ENCODE assay signal across 30 cellular contexts in genomic region chr6:149699150-149699549, GRCh38. TPM values are rescaled to one million over a fixed set of nuclear protein-coding genes. Genes with fewer than 3 reads are reported as not detected.
DNase-seq lines count a peak whose midpoint lies in the region; ATAC-seq, FAIRE-seq and TF ChIP-seq lines count a peak whose summit lies in the region.
"Had no signal": no experiment of that assay in that cellular context is flagged by ENCODE, and none has a peak within 500 bp of the region (broad histone marks: within the 10 kb centered on the region; RNA-seq: fewer than 3 reads in every experiment).

No MANE protein-coding gene starts in this region.

- no peak for TF ChIP-seq RAD21 in HepG2 (CRISPR knock-in tag; IDR thresholded peaks at IDR 0.05)

- no peak overlapping the region for H3K4me3 ChIP-seq in HepG2 (replicated peaks in 1 of 3; ENCODE audit: insufficient read depth in 1 of 3, low read depth in 2 of 3, low read length in 3 of 3)
- no peak overlapping the region for H3K4me3 ChIP-seq in right lobe of liver
- H3K4me3 ChIP-seq in OCI-LY7 (ENCODE audit: low read depth, low read length, poor library complexity, severe bottlenecking), result no peak overlapping the region
- no peak overlapping the region for H3K4me3 ChIP-seq in prostate gland
- H3K4me3 ChIP-seq: colonic mucosa had no signal

- CTCF ChIA-PET in HepG2 (lab: Yijun Ruan, JAX; ENCODE audit: low intra/inter-chr PET ratio, low total read pairs) (no interaction called here), OCI-LY7 (lab: Charles Lee; ENCODE audit: unreplicated experiment) (interaction anchor here (0.9 kb wide), 1 partner anchor 46 kb away, joined by 3 read pairs; no protein-coding TSS in a partner anchor)

- POLR2A ChIA-PET in HepG2 (lab: Yijun Ruan, JAX), result interaction anchor here (1.9 kb wide), 1 partner anchor 19 kb away, joined by 5 read pairs; the partner anchor contains the start of gene LATS1
- POLR2A ChIA-PET in OCI-LY7 (lab: Charles Lee), result interaction anchor here (0.6 to 1.8 kb wide), 4 partner anchors 16 to 875 kb away, joined by 3 read pairs; no protein-coding TSS in a partner anchor

- no TSS peak for BruUV-seq in HepG2 (replicated peaks; lab: Mats Ljungman, UMichigan)
- BruUV-seq in OCI-LY7 (replicated peaks; lab: Mats Ljungman, UMichigan), result no TSS peak

- TF ChIP-seq CTCF in HepG2 (CRISPR knock-in tag; IDR thresholded peaks at IDR 0.05) (peak; percentile 23; the same call in 1 of the 2 replicates), right lobe of liver (IDR thresholded peaks at IDR 0.05) (no peak), OCI-LY7 (conservative IDR thresholded peaks at IDR 0.05; ENCODE audit: low read length) (peak; percentile 66), foreskin keratinocyte (conservative IDR thresholded peaks at IDR 0.05) (peak; percentile 23), prostate gland (IDR thresholded peaks at IDR 0.05) (no peak)

- H3K9me3 ChIP-seq in HepG2 (ENCODE audit: low read length), result no peaks in the 10 kb centered on the region
- no peaks in the 10 kb centered on the region for H3K9me3 ChIP-seq in right lobe of liver
- no peaks in the 10 kb centered on the region for H3K9me3 ChIP-seq in OCI-LY7 (ENCODE audit: low read length)
- H3K9me3 ChIP-seq in prostate gland, result no peaks in the 10 kb centered on the region
- H3K9me3 ChIP-seq: colonic mucosa had no signal

- H4K20me1 ChIP-seq in HepG2 (ENCODE audit: insufficient read depth, low read length), result peaks cover 25% of the 10 kb centered on the region
- H4K20me1 ChIP-seq in OCI-LY7 (ENCODE audit: insufficient read depth, low read length), result peaks cover 13% of the 10 kb centered on the region; the same call in 1 of the 2 replicates

- H3K79me2 ChIP-seq in HepG2 (ENCODE audit: insufficient read depth, low read length), result peaks cover 67% of the 10 kb centered on the region
- peaks cover 97% of the 10 kb centered on the region for H3K79me2 ChIP-seq in OCI-LY7 (ENCODE audit: insufficient read depth, low read depth, low read length)

- no peak overlapping the region for H2AFZ ChIP-seq in HepG2 (ENCODE audit: low read length)
- H2AFZ ChIP-seq in OCI-LY7 (ENCODE audit: low read length), result no peak overlapping the region

- TF ChIP-seq POLR2A in HepG2 (IDR thresholded peaks at IDR 0.05; ENCODE audit: insufficient read depth in 1 of 2, low read depth in 2 of 2, low read length in 2 of 2), result no peak
- TF ChIP-seq POLR2A in right lobe of liver (IDR thresholded peaks at IDR 0.05), result no peak
- TF ChIP-seq POLR2A in prostate gland (IDR thresholded peaks at IDR 0.05), result no peak

- H3K27ac ChIP-seq in HepG2 (ENCODE audit: extremely low read length, insufficient read depth, low read length), result no peak overlapping the region
- H3K27ac ChIP-seq in right lobe of liver, result no peak overlapping the region
- no peak overlapping the region for H3K27ac ChIP-seq in OCI-LY7 (ENCODE audit: low read depth, low read length, poor library complexity, severe bottlenecking)
- H3K27ac ChIP-seq in foreskin keratinocyte, result no peak overlapping the region
- H3K27ac ChIP-seq in prostate gland, result no peak overlapping the region
- H3K27ac ChIP-seq: colonic mucosa, HL-60, KMS-11 had no signal

- H3K9ac ChIP-seq in HepG2 (ENCODE audit: insufficient read depth, low read depth, low read length), result no peak overlapping the region
- H3K9ac ChIP-seq: KMS-11 had no signal

- H3K27me3 ChIP-seq in HepG2 (ENCODE audit: control insufficient read depth in 1 of 2, insufficient read depth in 2 of 2, low read length in 2 of 2), result no peaks in the 10 kb centered on the region
- H3K27me3 ChIP-seq in right lobe of liver, result no peaks in the 10 kb centered on the region
- H3K27me3 ChIP-seq in foreskin keratinocyte, result no peaks in the 10 kb centered on the region
- no peaks in the 10 kb centered on the region for H3K27me3 ChIP-seq in prostate gland (replicated peaks; ENCODE audit: insufficient read depth)
- H3K27me3 ChIP-seq: colonic mucosa had no signal

- no peaks in the 10 kb centered on the region for H3K9me2 ChIP-seq in OCI-LY7 (ENCODE audit: insufficient read depth, low read length)

- H3K36me3 ChIP-seq in HepG2 (replicated peaks in 1 of 2; ENCODE audit: control insufficient read depth in 1 of 2, insufficient read depth in 2 of 2, low read length in 2 of 2) (peaks cover 14 to 62% of the 10 kb centered on the region in 2 experiments), right lobe of liver (peaks cover 0 to 6% (median 4%) of the 10 kb centered on the region in 4 donors), OCI-LY7 (ENCODE audit: insufficient read depth, low read length) (peaks cover 79% of the 10 kb centered on the region), prostate gland (no peaks in the 10 kb centered on the region)
- H3K36me3 ChIP-seq: colonic mucosa had no signal

- H3K4me2 ChIP-seq in HepG2 (ENCODE audit: low read depth, low read length) (no peak overlapping the region), OCI-LY7 (ENCODE audit: low read length) (no peak overlapping the region)
- H3K4me2 ChIP-seq: KMS-11 had no signal

- in situ Hi-C loops in HepG2 (cut with HindIII; ENCODE audit: extremely low pct_ligation_motif_present, low pct_unique_long_range_greater_than_20kb), result no loop called here

- no peak for FAIRE-seq in HepG2 (lab: Jason Lieb, UNC)
- FAIRE-seq: astrocyte, GM12891, RCC 7860 had no signal

- 98% methylated on average over 2 of the region's 2 CpGs for WGBS in HepG2 (ENCODE audit: low lambda C conversion rate)
- WGBS in right lobe of liver (ENCODE audit: insufficient coverage, low coverage, low lambda C conversion rate, missing lambda C conversion rate), result 100% methylated on average over 1 of the region's 2 CpGs
- WGBS in prostate gland, result 93% methylated on average over 2 of the region's 2 CpGs

- H3K4me1 ChIP-seq in HepG2 (ENCODE audit: insufficient read depth, low read length), result no peaks in the 10 kb centered on the region
- no peaks in the 10 kb centered on the region for H3K4me1 ChIP-seq in right lobe of liver
- no peaks in the 10 kb centered on the region for H3K4me1 ChIP-seq in OCI-LY7 (ENCODE audit: insufficient read depth, low read length, poor library complexity, severe bottlenecking)
- H3K4me1 ChIP-seq in foreskin keratinocyte, result peaks cover 9% of the 10 kb centered on the region
- no peaks in the 10 kb centered on the region for H3K4me1 ChIP-seq in prostate gland (replicated peaks)

- DNase-seq in HepG2 (ENCODE audit: low spot score) (no peak), right lobe of liver (no peak), OCI-LY7 (ENCODE audit: low spot score) (peak; percentile 28), foreskin keratinocyte (no peak), hepatic stellate cell (ENCODE audit: low spot score) (no peak), prostate gland (ENCODE audit: low spot score) (no peak)
- DNase-seq: activated CD4-positive, alpha-beta T cell treated with anti-CD3 and anti-CD28 coated beads for 4 hours; activated effector memory CD4-positive, alpha-beta T cell treated with anti-CD3 and anti-CD28 coated beads, Interleukin-2, amount 50 U/mL, for 16 hours; activated T-cell treated with anti-CD3 and anti-CD28 coated beads, Interleukin-2, amount 50 U/mL, for 1 hour; AML-193; CD8-positive, alpha-beta T cell; colonic mucosa; effector CD8-positive, alpha-beta T cell; EL; glutamatergic neuron; H7; MM.1S; NCI-H2029; NCI-H226; NCI-H69; substantia nigra; SW 1271; trophoblast cell had no signal

- no peak for ATAC-seq in HepG2
- no peak for ATAC-seq in right lobe of liver
- ATAC-seq in foreskin keratinocyte, result no peak
- ATAC-seq: CD8-positive, alpha-beta T cell; natural killer cell treated with Interleukin-12 subunit alpha and Interleukin-12 subunit beta and Interleukin-15 and Interleukin-18, amount 100 ng/mL, for 72 hours; stimulated activated effector memory CD8-positive, alpha-beta T cell treated with anti-CD3 and anti-CD28 coated beads, Interleukin-12 subunit alpha, Interleukin-12 subunit beta, amount 100 ng/mL, for 72 hours had no signal

- TF ChIP-seq EP300 in HepG2 (IDR thresholded peaks at IDR 0.05; ENCODE audit: low read depth in 2 of 2, low read length in 2 of 2) (no peak), HepG2 (CRISPR knock-in tag; IDR thresholded peaks at IDR 0.05; ENCODE audit: borderline replicate concordance) (no peak)

- intact Hi-C loops in HepG2 (cut with micrococcal nuclease; ENCODE audit: unreplicated experiment), result no loop called here
- intact Hi-C loops in right lobe of liver (cut with DNase I), result no loop called here
- intact Hi-C loops in OCI-LY7 (cut with micrococcal nuclease; ENCODE audit: unreplicated experiment), result loop anchor here (2.0 kb wide), 1 partner anchor 134 kb away; no protein-coding TSS in a partner anchor
- intact Hi-C loops in prostate gland (cut with DNase I), result no loop called here

RNA-seq across cellular contexts. Expression of gene LATS1, which starts 18.8 kb away (rescaled TPM):
- total RNA-seq in HepG2 (2016; rRNA removed; fragmentation: Illumina TruSeq; extraction: Trizol) (12.6 and 16.4 TPM in 2 replicates), right lobe of liver (10 to 100 TPM in 5 of 6 experiments, 1 to 10 TPM in 1; 9.5 to 16.6 (median 10.9) TPM), OCI-LY7 (2022) (30.3 and 30.7 TPM in 2 replicates), foreskin keratinocyte (19.2 and 19.4 TPM in 2 replicates), prostate gland (10 to 100 TPM; 28.7 to 44.8 TPM)
- 8.1 and 10.9 TPM in 2 replicates for total RNA-seq in HepG2 (2016; cell fraction: cytosol; rRNA removed; fragmentation: Illumina TruSeq; extraction: Trizol; ENCODE audit: low read depth)
- total RNA-seq in HepG2 (2016; cell fraction: insoluble cytoplasmic fraction; rRNA removed; fragmentation: Illumina TruSeq; extraction: Trizol), result 12.6 and 15.5 TPM in 2 replicates
- 11.0 and 12.1 TPM in 2 replicates for total RNA-seq in HepG2 (2016; cell fraction: membrane; rRNA removed; fragmentation: Illumina TruSeq; extraction: Trizol)
- 16.5 and 18.6 TPM in 2 replicates for total RNA-seq in HepG2 (2016; cell fraction: nucleus; rRNA removed; fragmentation: Illumina TruSeq; extraction: Trizol)
- polyA plus RNA-seq in HepG2 (2011; rRNA removed) (9.9 TPM in 2 replicates), foreskin keratinocyte (2.4 and 2.6 TPM in 2 replicates)
- polyA plus RNA-seq in HepG2 (2011; cell fraction: cytosol; rRNA removed), result 6.1 and 8.1 TPM in 2 replicates
- polyA plus RNA-seq in HepG2 (2011; cell fraction: nucleus; rRNA removed), result 11.4 and 11.9 TPM in 2 replicates
- 11.4 and 11.7 TPM in 2 replicates for polyA plus RNA-seq in HepG2 (2012)
- 0.65 and 0.83 TPM in 2 replicates for polyA plus RNA-seq in HepG2 (2016; cell fraction: cytosol; fragmentation: Illumina TruSeq; extraction: Trizol; ENCODE audit: low read depth)
- 11.7 and 12.4 TPM in 2 replicates for polyA plus RNA-seq in HepG2 (2016; cell fraction: insoluble cytoplasmic fraction; fragmentation: Illumina TruSeq; extraction: Trizol; ENCODE audit: low read depth)
- 2.1 and 2.4 TPM in 2 replicates for polyA plus RNA-seq in HepG2 (2016; cell fraction: membrane; fragmentation: Illumina TruSeq; extraction: Trizol; ENCODE audit: low read depth)
- polyA plus RNA-seq in HepG2 (2016; cell fraction: nucleus; fragmentation: Illumina TruSeq; extraction: Trizol; ENCODE audit: insufficient read depth, low read depth), result 19.1 and 22.3 TPM in 2 replicates
- 15.2 and 18.5 TPM in 2 replicates for polyA minus RNA-seq in HepG2 (2011; rRNA and poly(A)+ RNA removed; ENCODE audit: low replicate concordance)
- 17.5 and 19.1 TPM in 2 replicates for polyA minus RNA-seq in HepG2 (2011; cell fraction: cytosol; rRNA and poly(A)+ RNA removed)
- polyA minus RNA-seq in HepG2 (2011; cell fraction: nucleus; rRNA and poly(A)+ RNA removed), result 46.6 and 53.5 TPM in 2 replicates
- total RNA-seq in OCI-LY7 (2014; rRNA removed; shearing (Covaris generic)), result 15.6 and 23.1 TPM in 2 replicates

RNA-seq across cellular contexts. Expression of gene NUP43, which starts 47.2 kb away (rescaled TPM):
- total RNA-seq in HepG2 (2016; rRNA removed; fragmentation: Illumina TruSeq; extraction: Trizol) (85.1 and 148 TPM in 2 replicates), right lobe of liver (10 to 100 TPM in 5 of 6 experiments, 1 to 10 TPM in 1; 8.8 to 15.9 (median 12.1) TPM), OCI-LY7 (2022) (72.4 and 73.0 TPM in 2 replicates), foreskin keratinocyte (36.3 and 37.6 TPM in 2 replicates), prostate gland (10 to 100 TPM; 23.6 to 32.9 TPM)
- total RNA-seq in HepG2 (2016; cell fraction: cytosol; rRNA removed; fragmentation: Illumina TruSeq; extraction: Trizol; ENCODE audit: low read depth), result 12.9 and 14.6 TPM in 2 replicates
- total RNA-seq in HepG2 (2016; cell fraction: insoluble cytoplasmic fraction; rRNA removed; fragmentation: Illumina TruSeq; extraction: Trizol), result 88.2 and 150 TPM in 2 replicates
- 37.4 and 44.8 TPM in 2 replicates for total RNA-seq in HepG2 (2016; cell fraction: membrane; rRNA removed; fragmentation: Illumina TruSeq; extraction: Trizol)
- 50.3 and 56.3 TPM in 2 replicates for total RNA-seq in HepG2 (2016; cell fraction: nucleus; rRNA removed; fragmentation: Illumina TruSeq; extraction: Trizol)
- polyA plus RNA-seq in HepG2 (2011; rRNA removed) (33.0 and 38.9 TPM in 2 replicates), foreskin keratinocyte (10.1 and 11.5 TPM in 2 replicates)
- 16.9 and 17.1 TPM in 2 replicates for polyA plus RNA-seq in HepG2 (2011; cell fraction: cytosol; rRNA removed)
- 20.9 and 25.1 TPM in 2 replicates for polyA plus RNA-seq in HepG2 (2011; cell fraction: nucleus; rRNA removed)
- polyA plus RNA-seq in HepG2 (2012), result 20.9 and 26.3 TPM in 2 replicates
- 4.1 and 4.3 TPM in 2 replicates for polyA plus RNA-seq in HepG2 (2016; cell fraction: cytosol; fragmentation: Illumina TruSeq; extraction: Trizol; ENCODE audit: low read depth)
- 65.8 and 72.7 TPM in 2 replicates for polyA plus RNA-seq in HepG2 (2016; cell fraction: insoluble cytoplasmic fraction; fragmentation: Illumina TruSeq; extraction: Trizol; ENCODE audit: low read depth)
- 14.1 and 16.4 TPM in 2 replicates for polyA plus RNA-seq in HepG2 (2016; cell fraction: membrane; fragmentation: Illumina TruSeq; extraction: Trizol; ENCODE audit: low read depth)
- 49.9 and 50.1 TPM in 2 replicates for polyA plus RNA-seq in HepG2 (2016; cell fraction: nucleus; fragmentation: Illumina TruSeq; extraction: Trizol; ENCODE audit: insufficient read depth, low read depth)
- polyA minus RNA-seq in HepG2 (2011; rRNA and poly(A)+ RNA removed; ENCODE audit: low replicate concordance), result 92.6 and 112 TPM in 2 replicates
- 55.7 and 62.7 TPM in 2 replicates for polyA minus RNA-seq in HepG2 (2011; cell fraction: cytosol; rRNA and poly(A)+ RNA removed)
- 44.9 and 55.3 TPM in 2 replicates for polyA minus RNA-seq in HepG2 (2011; cell fraction: nucleus; rRNA and poly(A)+ RNA removed)
- total RNA-seq in OCI-LY7 (2014; rRNA removed; shearing (Covaris generic)), result 28.6 and 30.7 TPM in 2 replicates

RNA-seq across cellular contexts. Expression of gene PCMT1, which starts 50.4 kb away (rescaled TPM):
- total RNA-seq in HepG2 (2016; rRNA removed; fragmentation: Illumina TruSeq; extraction: Trizol) (134 and 169 TPM in 2 replicates), right lobe of liver (10 to 100 TPM; 40.7 to 84.5 (median 47.7) TPM), OCI-LY7 (2022) (116 and 117 TPM in 2 replicates), foreskin keratinocyte (113 and 118 TPM in 2 replicates), prostate gland (100 to 1,000 TPM in 1 of 2 donors, 10 to 100 TPM in 1; 77.6 to 114 TPM)
- 60.5 and 63.6 TPM in 2 replicates for total RNA-seq in HepG2 (2016; cell fraction: cytosol; rRNA removed; fragmentation: Illumina TruSeq; extraction: Trizol; ENCODE audit: low read depth)
- 127 and 165 TPM in 2 replicates for total RNA-seq in HepG2 (2016; cell fraction: insoluble cytoplasmic fraction; rRNA removed; fragmentation: Illumina TruSeq; extraction: Trizol)
- 55.2 and 56.6 TPM in 2 replicates for total RNA-seq in HepG2 (2016; cell fraction: membrane; rRNA removed; fragmentation: Illumina TruSeq; extraction: Trizol)
- 108 and 132 TPM in 2 replicates for total RNA-seq in HepG2 (2016; cell fraction: nucleus; rRNA removed; fragmentation: Illumina TruSeq; extraction: Trizol)
- polyA plus RNA-seq in HepG2 (2011; rRNA removed) (95.6 and 112 TPM in 2 replicates), foreskin keratinocyte (116 and 125 TPM in 2 replicates)
- polyA plus RNA-seq in HepG2 (2011; cell fraction: cytosol; rRNA removed), result 126 and 132 TPM in 2 replicates
- 35.3 and 41.3 TPM in 2 replicates for polyA plus RNA-seq in HepG2 (2011; cell fraction: nucleus; rRNA removed)
- polyA plus RNA-seq in HepG2 (2012), result 79.1 and 111 TPM in 2 replicates
- polyA plus RNA-seq in HepG2 (2016; cell fraction: cytosol; fragmentation: Illumina TruSeq; extraction: Trizol; ENCODE audit: low read depth), result 32.9 and 34.1 TPM in 2 replicates
- 127 and 131 TPM in 2 replicates for polyA plus RNA-seq in HepG2 (2016; cell fraction: insoluble cytoplasmic fraction; fragmentation: Illumina TruSeq; extraction: Trizol; ENCODE audit: low read depth)
- 34.7 and 37.2 TPM in 2 replicates for polyA plus RNA-seq in HepG2 (2016; cell fraction: membrane; fragmentation: Illumina TruSeq; extraction: Trizol; ENCODE audit: low read depth)
- polyA plus RNA-seq in HepG2 (2016; cell fraction: nucleus; fragmentation: Illumina TruSeq; extraction: Trizol; ENCODE audit: insufficient read depth, low read depth), result 205 and 218 TPM in 2 replicates
- polyA minus RNA-seq in HepG2 (2011; rRNA and poly(A)+ RNA removed; ENCODE audit: low replicate concordance), result 35.2 and 45.1 TPM in 2 replicates
- 59.3 and 61.4 TPM in 2 replicates for polyA minus RNA-seq in HepG2 (2011; cell fraction: cytosol; rRNA and poly(A)+ RNA removed)
- 36.8 and 40.4 TPM in 2 replicates for polyA minus RNA-seq in HepG2 (2011; cell fraction: nucleus; rRNA and poly(A)+ RNA removed)
- total RNA-seq in OCI-LY7 (2014; rRNA removed; shearing (Covaris generic)), result 125 and 140 TPM in 2 replicates

RNA-seq across cellular contexts. Expression of gene KATNA1, which starts 50.6 kb away (rescaled TPM):
- total RNA-seq in HepG2 (2016; rRNA removed; fragmentation: Illumina TruSeq; extraction: Trizol) (25.3 and 31.2 TPM in 2 replicates), right lobe of liver (1 to 10 TPM; 3.5 to 6.9 (median 5.7) TPM), OCI-LY7 (2022) (32.8 and 36.5 TPM in 2 replicates), foreskin keratinocyte (23.5 and 23.9 TPM in 2 replicates), prostate gland (10 to 100 TPM; 12.8 to 25.2 TPM)
- 10.4 and 11.0 TPM in 2 replicates for total RNA-seq in HepG2 (2016; cell fraction: cytosol; rRNA removed; fragmentation: Illumina TruSeq; extraction: Trizol; ENCODE audit: low read depth)
- 23.4 and 33.3 TPM in 2 replicates for total RNA-seq in HepG2 (2016; cell fraction: insoluble cytoplasmic fraction; rRNA removed; fragmentation: Illumina TruSeq; extraction: Trizol)
- 11.0 and 11.6 TPM in 2 replicates for total RNA-seq in HepG2 (2016; cell fraction: membrane; rRNA removed; fragmentation: Illumina TruSeq; extraction: Trizol)
- 17.1 and 17.8 TPM in 2 replicates for total RNA-seq in HepG2 (2016; cell fraction: nucleus; rRNA removed; fragmentation: Illumina TruSeq; extraction: Trizol)
- polyA plus RNA-seq in HepG2 (2011; rRNA removed) (11.4 and 14.8 TPM in 2 replicates), foreskin keratinocyte (17.8 and 18.1 TPM in 2 replicates)
- polyA plus RNA-seq in HepG2 (2011; cell fraction: cytosol; rRNA removed), result 6.7 and 9.1 TPM in 2 replicates
- polyA plus RNA-seq in HepG2 (2011; cell fraction: nucleus; rRNA removed), result 6.9 and 8.6 TPM in 2 replicates
- polyA plus RNA-seq in HepG2 (2012), result 13.2 and 16.3 TPM in 2 replicates
- polyA plus RNA-seq in HepG2 (2016; cell fraction: cytosol; fragmentation: Illumina TruSeq; extraction: Trizol; ENCODE audit: low read depth), result 4.5 and 5.5 TPM in 2 replicates
- polyA plus RNA-seq in HepG2 (2016; cell fraction: insoluble cytoplasmic fraction; fragmentation: Illumina TruSeq; extraction: Trizol; ENCODE audit: low read depth), result 28.1 and 31.5 TPM in 2 replicates
- polyA plus RNA-seq in HepG2 (2016; cell fraction: membrane; fragmentation: Illumina TruSeq; extraction: Trizol; ENCODE audit: low read depth), result 5.3 and 6.0 TPM in 2 replicates
- polyA plus RNA-seq in HepG2 (2016; cell fraction: nucleus; fragmentation: Illumina TruSeq; extraction: Trizol; ENCODE audit: insufficient read depth, low read depth), result 22.4 and 25.3 TPM in 2 replicates
- 4.5 and 8.0 TPM in 2 replicates for polyA minus RNA-seq in HepG2 (2011; rRNA and poly(A)+ RNA removed; ENCODE audit: low replicate concordance)
- 11.1 and 11.4 TPM in 2 replicates for polyA minus RNA-seq in HepG2 (2011; cell fraction: cytosol; rRNA and poly(A)+ RNA removed)
- 24.8 and 26.4 TPM in 2 replicates for polyA minus RNA-seq in HepG2 (2011; cell fraction: nucleus; rRNA and poly(A)+ RNA removed)
- 35.1 and 40.9 TPM in 2 replicates for total RNA-seq in OCI-LY7 (2014; rRNA removed; shearing (Covaris generic))

Comparison
In these comparisons a context has a peak if more than half of its experiments do, and no peak if none do; other contexts are left out.
1. CTCF ChIP-seq: peak in HepG2 (single experiment), OCI-LY7 (single experiment) and foreskin keratinocyte (single experiment); none in right lobe of liver (0 of 4) and prostate gland (0 of 4).